23 cellular contexts compared by ENCODE assay signal in the genomic region with DNA sequence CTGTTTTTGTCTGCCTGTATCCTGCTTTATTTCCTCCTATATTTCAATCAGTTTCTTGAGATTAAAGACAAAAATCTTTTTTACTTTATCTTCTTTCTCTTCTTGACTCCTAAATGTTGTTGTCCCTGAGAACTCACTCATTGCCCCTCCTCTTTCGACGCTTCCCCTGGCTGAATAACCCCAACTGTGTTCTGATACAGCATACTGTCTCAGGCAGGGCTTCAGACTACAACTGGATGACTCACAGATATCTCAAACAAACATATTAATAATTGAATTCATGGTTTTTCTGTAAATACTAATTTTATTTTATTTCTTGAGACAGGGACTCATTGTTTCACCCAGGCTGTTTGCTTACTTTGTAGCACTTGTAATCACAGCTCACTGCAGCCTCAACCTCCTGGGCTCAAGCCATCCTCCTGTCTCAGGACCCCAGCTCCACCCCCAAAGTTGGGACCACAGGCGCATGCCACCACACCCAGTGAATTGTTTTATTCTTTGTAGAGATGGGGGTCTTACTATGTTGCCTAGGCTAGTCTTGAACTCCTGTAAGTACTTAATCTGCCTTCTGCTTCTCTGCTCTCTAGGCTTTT. TPM values are rescaled to one million over a fixed set of nuclear protein-coding genes. Genes with fewer than 3 reads are reported as not detected.
DNase-seq lines count a peak whose midpoint lies in the region; ATAC-seq, FAIRE-seq and TF ChIP-seq lines count a peak whose summit lies in the region.
"Had no signal": no experiment of that assay in that cellular context is flagged by ENCODE, and none has a peak within 500 bp of the region (broad histone marks: within the 10 kb centered on the region; RNA-seq: fewer than 3 reads in every experiment).

No MANE protein-coding gene starts in this region.

- H3K9me3 ChIP-seq in GM23248 (ENCODE audit: low read depth) (no peaks in the 10 kb centered on the region), K562 (replicated peaks; ENCODE audit: control insufficient read depth, insufficient read depth, low read depth, low read length) (no peaks in the 10 kb centered on the region), lower lobe of right lung (no peaks in the 10 kb centered on the region), SJCRH30 (replicated peaks) (no peaks in the 10 kb centered on the region)
- H3K9me3 ChIP-seq: BLaER1 treated with 17β-estradiol and CSF1 and Interleukin-3, amounts not matched to agents 10 nM and 100 nM; gastroesophageal sphincter had no signal

- no peaks in the 10 kb centered on the region for H3K9me1 ChIP-seq in K562 (ENCODE audit: control insufficient read depth, insufficient read depth, low read length)

- peak overlapping the region; percentile 20; the same call in 1 of the 2 replicates for H3K4me3 ChIP-seq in GM23248
- H3K4me3 ChIP-seq in K562 = no peak overlapping the region
- no peak overlapping the region for H3K4me3 ChIP-seq in fibroblast of mammary gland (ENCODE audit: control insufficient read depth, low read depth, low read length)
- no peak overlapping the region for H3K4me3 ChIP-seq in lower lobe of right lung
- no peak overlapping the region for H3K4me3 ChIP-seq in SJCRH30
- H3K4me3 ChIP-seq: BLaER1 treated with 17β-estradiol and CSF1 and Interleukin-3, amounts not matched to agents 10 nM and 100 nM; gastroesophageal sphincter; SK-N-MC had no signal

- H3K36me3 Mint-ChIP-seq in activated CD4-positive, alpha-beta T cell treated with anti-CD3 and anti-CD28 coated beads for 36 hours (ENCODE audit: low read depth) = no peaks in the 10 kb centered on the region
- H3K36me3 Mint-ChIP-seq: activated naive CD4-positive, alpha-beta T cell treated with anti-CD3 and anti-CD28 coated beads, Interleukin-2, amount 10 ng/mL, durations not matched to agents 7 days and 5 days had no signal

- H3K9me3 Mint-ChIP-seq in activated CD4-positive, alpha-beta T cell treated with anti-CD3 and anti-CD28 coated beads for 36 hours (ENCODE audit: low read depth) = no peaks in the 10 kb centered on the region
- H3K9me3 Mint-ChIP-seq: activated CD4-positive, alpha-beta T cell treated with anti-CD3 and anti-CD28 coated beads, Interleukin-2, amount 10 ng/mL, durations not matched to agents 24 days and 14 days; activated naive CD4-positive, alpha-beta T cell treated with anti-CD3 and anti-CD28 coated beads, Interleukin-2, amount 10 ng/mL, durations not matched to agents 7 days and 5 days; activated T-cell treated with anti-CD3 and anti-CD28 coated beads, Interleukin-2, amount 50 U/mL, for 72 hours had no signal

- intact Hi-C loops in K562 (cut with micrococcal nuclease) = loop anchor here (10.0 kb wide), 1 partner anchor 946 kb away; no protein-coding TSS in a partner anchor
- intact Hi-C loops in lower lobe of right lung (cut with DNase I) = no loop called here
- intact Hi-C loops in activated CD4-positive, alpha-beta T cell treated with anti-CD3 and anti-CD28 coated beads for 36 hours (cut with DNase I, micrococcal nuclease) = no loop called here

- no peaks in the 10 kb centered on the region for H3K9me2 ChIP-seq in GM23248 (ENCODE audit: insufficient read depth)

- H3K36me3 ChIP-seq in GM23248 (ENCODE audit: low read depth) (0 out of 2 replicates have a peak, but pooled peaks cover 5% of the 10 kb centered on the region), K562 (ENCODE audit: control insufficient read depth, insufficient read depth, low read length) (peaks cover 9% of the 10 kb centered on the region; the same call in 2 of the 3 replicates), lower lobe of right lung (peaks cover 23% of the 10 kb centered on the region), SJCRH30 (peaks cover 29% of the 10 kb centered on the region)

- peaks cover 4% of the 10 kb centered on the region for H3K4me1 Mint-ChIP-seq in activated CD4-positive, alpha-beta T cell treated with anti-CD3 and anti-CD28 coated beads for 36 hours
- H3K4me1 Mint-ChIP-seq: activated CD4-positive, alpha-beta T cell treated with anti-CD3 and anti-CD28 coated beads, Interleukin-2, amount 10 ng/mL, durations not matched to agents 24 days and 14 days; activated naive CD4-positive, alpha-beta T cell treated with anti-CD3 and anti-CD28 coated beads, Interleukin-2, amount 10 ng/mL, durations not matched to agents 7 days and 5 days had no signal

- H3K27ac ChIP-seq in GM23248 (peak overlapping the region; percentile 58), K562 (ENCODE audit: extremely low read depth, low read depth, low read length) (no peak overlapping the region), lower lobe of right lung (no peak overlapping the region), SJCRH30 (no peak overlapping the region)
- H3K27ac ChIP-seq: BLaER1 treated with 17β-estradiol and CSF1 and Interleukin-3, amounts not matched to agents 10 nM and 100 nM; gastroesophageal sphincter; SK-N-MC had no signal

- TF ChIP-seq CTCF in K562 (IDR thresholded peaks at IDR 0.05 in 2 of 3, conservative IDR thresholded peaks at IDR 0.05 in 1 of 3; ENCODE audit: insufficient read depth in 2 of 3, low read depth in 1 of 3, low read length in 3 of 3) = no peak
- no peak for TF ChIP-seq CTCF in fibroblast of mammary gland (conservative IDR thresholded peaks at IDR 0.05; ENCODE audit: control insufficient read depth, insufficient read depth, low read depth, low read length)
- TF ChIP-seq CTCF in lower lobe of right lung (IDR thresholded peaks at IDR 0.05) = no peak

- TF ChIP-seq EP300 in K562 (IDR thresholded peaks at IDR 0.05; ENCODE audit: low read length) = no peak

- H4K20me1 ChIP-seq in GM23248 (ENCODE audit: insufficient read depth) = no peaks in the 10 kb centered on the region
- H4K20me1 ChIP-seq in K562 (replicated peaks; ENCODE audit: control insufficient read depth, insufficient read depth, low read length) = 0 out of 2 replicates have a peak, but pooled peaks cover 3% of the 10 kb centered on the region

- BruUV-seq in K562 (replicated peaks; lab: Mats Ljungman, UMichigan) = no TSS peak

- H3K27ac Mint-ChIP-seq in activated CD4-positive, alpha-beta T cell treated with anti-CD3 and anti-CD28 coated beads for 36 hours = no peak overlapping the region
- H3K27ac Mint-ChIP-seq: activated CD4-positive, alpha-beta T cell treated with anti-CD3 and anti-CD28 coated beads, Interleukin-2, amount 10 ng/mL, durations not matched to agents 24 days and 14 days; activated naive CD4-positive, alpha-beta T cell treated with anti-CD3 and anti-CD28 coated beads, Interleukin-2, amount 10 ng/mL, durations not matched to agents 7 days and 5 days; activated T-cell treated with anti-CD3 and anti-CD28 coated beads, Interleukin-2, amount 50 U/mL, for 72 hours had no signal

- peak; percentile 50 for DNase-seq in GM23248
- no peak for DNase-seq in K562 (ENCODE audit: extremely low read depth in 1 of 4, low spot score in 3 of 4)
- peak; percentile 44 for DNase-seq in fibroblast of mammary gland (ENCODE audit: low read depth)
- DNase-seq in pons (ENCODE audit: low spot score) = peak; percentile 72
- DNase-seq in lower lobe of right lung = no peak
- no peak for DNase-seq in SJCRH30
- no peak for DNase-seq in activated CD4-positive, alpha-beta T cell treated with anti-CD3 and anti-CD28 coated beads for 36 hours
- DNase-seq: activated CD4-positive, alpha-beta T cell treated with anti-CD3 and anti-CD28 coated beads, Interleukin-2, amount 10 ng/mL, durations not matched to agents 24 days and 14 days; activated naive CD4-positive, alpha-beta T cell treated with anti-CD3 and anti-CD28 coated beads, Interleukin-2, amount 10 ng/mL, durations not matched to agents 7 days and 5 days; activated T-cell treated with anti-CD3 and anti-CD28 coated beads, Interleukin-2, amount 50 U/mL, for 72 hours; effector CD4-positive, alpha-beta T cell; left ventricle myocardium superior; NCI-H2081; NCI-H226; NCI-H748 treated with DMSO at 0.1 percent for 48 hours; RPMI8226 had no signal

- no peaks in the 10 kb centered on the region for H3K27me3 Mint-ChIP-seq in activated CD4-positive, alpha-beta T cell treated with anti-CD3 and anti-CD28 coated beads for 36 hours
- H3K27me3 Mint-ChIP-seq: activated CD4-positive, alpha-beta T cell treated with anti-CD3 and anti-CD28 coated beads, Interleukin-2, amount 10 ng/mL, durations not matched to agents 24 days and 14 days had no signal

- H3K9ac ChIP-seq in GM23248 (peak overlapping the region; percentile 13; the same call in 1 of the 2 replicates), K562 (ENCODE audit: insufficient read depth in 1 of 2, low read depth in 2 of 2, low read length in 2 of 2) (no peak overlapping the region)
- H3K9ac ChIP-seq: BLaER1 treated with 17β-estradiol and CSF1 and Interleukin-3, amounts not matched to agents 10 nM and 100 nM had no signal

- ATAC-seq in K562 (peak; percentile 27; the same call in 1 of the 3 replicates), lower lobe of right lung (no peak), HG03521 (IDR thresholded peaks at IDR 0.05; ENCODE audit: unreplicated experiment) (no peak)
- no peak for ATAC-seq in activated CD4-positive, alpha-beta T cell treated with anti-CD3 and anti-CD28 coated beads for 36 hours
- ATAC-seq: activated T-cell treated with anti-CD3 and anti-CD28 coated beads, Interleukin-2, amount 50 U/mL, for 72 hours; sciatic nerve had no signal

- CTCF ChIA-PET in K562 (lab: Yijun Ruan, JAX; ENCODE audit: low intra/inter-chr PET ratio) = no interaction called here
- CTCF ChIA-PET in activated CD4-positive, alpha-beta T cell treated with anti-CD3 and anti-CD28 coated beads for 36 hours (lab: Charles Lee) = no interaction called here

- peaks cover 89% of the 10 kb centered on the region for H3K79me2 ChIP-seq in GM23248 (ENCODE audit: insufficient read depth)
- H3K79me2 ChIP-seq in K562 (ENCODE audit: control insufficient read depth, insufficient read depth, low read length) = peaks cover 11% of the 10 kb centered on the region

- H2AFZ ChIP-seq in GM23248 (peak overlapping the region; percentile 54; the same call in 1 of the 2 replicates), K562 (ENCODE audit: low read depth, low read length) (no peak overlapping the region)

- peaks cover 5% of the 10 kb centered on the region; the same call in 1 of the 2 replicates for H3F3A ChIP-seq in GM23248 (ENCODE audit: insufficient read depth)

- no peak for TF ChIP-seq RAD21 in K562 (CRISPR knock-in tag; conservative IDR thresholded peaks at IDR 0.05 in 1 of 2, IDR thresholded peaks at IDR 0.05 in 1 of 2)

- POLR2A ChIA-PET in K562 (lab: Yijun Ruan, JAX) = interaction anchor here (0.7 to 2.8 kb wide), 3 partner anchors 9 to 90 kb away, joined by 3 to 20 read pairs (median 7); a partner anchor contains a TSS
- POLR2A ChIA-PET in activated CD4-positive, alpha-beta T cell treated with anti-CD3 and anti-CD28 coated beads for 36 hours (lab: Charles Lee) = no interaction called here

- H3K4me1 ChIP-seq in GM23248 (ENCODE audit: insufficient read depth) = peaks cover 16% of the 10 kb centered on the region
- peaks cover 0 to 5% of the 10 kb centered on the region in 2 experiments; a peak in 1 of 5 replicates for H3K4me1 ChIP-seq in K562 (replicated peaks in 1 of 2; ENCODE audit: control insufficient read depth in 2 of 2, insufficient read depth in 2 of 2, low read length in 2 of 2)
- peaks cover 12% of the 10 kb centered on the region for H3K4me1 ChIP-seq in lower lobe of right lung
- H3K4me1 ChIP-seq in SJCRH30 = peaks cover under 1% of the 10 kb centered on the region; the same call in 1 of the 2 replicates
- H3K4me1 ChIP-seq: BLaER1 treated with 17β-estradiol and CSF1 and Interleukin-3, amounts not matched to agents 10 nM and 100 nM had no signal

- no peak overlapping the region for H3K4me3 Mint-ChIP-seq in activated CD4-positive, alpha-beta T cell treated with anti-CD3 and anti-CD28 coated beads for 36 hours
- H3K4me3 Mint-ChIP-seq: activated CD4-positive, alpha-beta T cell treated with anti-CD3 and anti-CD28 coated beads, Interleukin-2, amount 10 ng/mL, durations not matched to agents 24 days and 14 days; activated naive CD4-positive, alpha-beta T cell treated with anti-CD3 and anti-CD28 coated beads, Interleukin-2, amount 10 ng/mL, durations not matched to agents 7 days and 5 days; activated T-cell treated with anti-CD3 and anti-CD28 coated beads, Interleukin-2, amount 50 U/mL, for 72 hours had no signal

- FAIRE-seq in K562 (lab: Jason Lieb, UNC) = no peak
- FAIRE-seq: islet of Langerhans, urothelium cell line had no signal

- H3K4me2 ChIP-seq in GM23248 (ENCODE audit: unreplicated experiment) (peak overlapping the region; percentile 49), K562 (ENCODE audit: insufficient read depth, low read length) (no peak overlapping the region)
- H3K4me2 ChIP-seq: BLaER1 treated with 17β-estradiol and CSF1 and Interleukin-3, amounts not matched to agents 10 nM and 100 nM had no signal

- 52 to 54% methylated on average over 3 of the region's 3 CpGs for WGBS in GM23248 (ENCODE audit: low coverage in 1 of 2, low lambda C conversion rate in 2 of 2, missing lambda C conversion rate in 2 of 2), 2 experiments
- WGBS in K562 (ENCODE audit: insufficient coverage, low coverage, missing lambda C conversion rate) = 63% methylated on average over 3 of the region's 3 CpGs

- no peak for TF ChIP-seq POLR2A in K562 (conservative IDR thresholded peaks at IDR 0.05)

- in situ Hi-C loops in GM23248 (cut with MboI) (no loop called here), K562 (cut with MboI) (no loop called here)

- no peaks in the 10 kb centered on the region for H3K27me3 ChIP-seq in GM23248 (replicated peaks; ENCODE audit: insufficient read depth)
- H3K27me3 ChIP-seq in K562 (ENCODE audit: control insufficient read depth in 2 of 2, insufficient read depth in 2 of 2, low read length in 2 of 2) = no peaks in the 10 kb centered on the region
- no peaks in the 10 kb centered on the region for H3K27me3 ChIP-seq in lower lobe of right lung (ENCODE audit: low read depth)
- no peaks in the 10 kb centered on the region for H3K27me3 ChIP-seq in SJCRH30
- H3K27me3 ChIP-seq: BLaER1 treated with 17β-estradiol and CSF1 and Interleukin-3, amounts not matched to agents 10 nM and 100 nM; gastroesophageal sphincter had no signal

RNA-seq across cellular contexts. Expression of a gene that starts 9.4 kb away (rescaled TPM):
- 233 and 250 TPM in 2 replicates for total RNA-seq in GM23248 (2014; rRNA removed; shearing (Covaris generic))
- 56.8 and 61.9 TPM in 2 replicates for polyA plus RNA-seq in GM23248 (2016; fragmentation: Nextera tagmentation; extraction: Ambion mirVana)
- total RNA-seq in K562 (2011; cell fraction: chromatin; rRNA removed; ENCODE audit: low replicate concordance) = 44.5 and 102 TPM in 2 replicates
- 19.5 and 40.0 TPM in 2 replicates for total RNA-seq in K562 (2011; cell fraction: nucleolus; rRNA removed)
- total RNA-seq in K562 (2011; cell fraction: nucleoplasm; rRNA removed) = 34.2 and 43.0 TPM in 2 replicates
- total RNA-seq in K562 (2014; rRNA removed) = 10.4 and 10.7 TPM in 2 replicates
- total RNA-seq in K562 (2014; rRNA removed; fragmentation: Illumina TruSeq; extraction: Trizol) = 17.6 and 18.4 TPM in 2 replicates
- total RNA-seq in K562 (2015; rRNA removed; fragmentation: Illumina TruSeq; extraction: Trizol) = 16.2 and 16.5 TPM in 2 replicates
- 15.5 and 17.7 TPM in 2 replicates for total RNA-seq in K562 (2021)
- polyA plus RNA-seq in K562 (2011; rRNA removed) = 16.2 and 16.3 TPM in 2 replicates
- 3.6 and 7.9 TPM in 2 replicates for polyA plus RNA-seq in K562 (2011; cell fraction: cytosol; rRNA removed)
- polyA plus RNA-seq in K562 (2011; cell fraction: nucleus; rRNA removed) = 29.1 and 37.9 TPM in 2 replicates
- polyA plus RNA-seq in K562 (2012) = 8.4 and 15.6 TPM in 2 replicates
- 8.5 and 10.3 TPM in 2 replicates for polyA plus RNA-seq in K562 (2014; fragmentation: Illumina TruSeq; extraction: Trizol)
- polyA plus RNA-seq in K562 (2014; fragmentation: Nextera tagmentation; extraction: Ambion mirVana) = 1 to 10 TPM; 3.7 to 4.6 TPM
- polyA plus RNA-seq in K562 (2014; rRNA removed) = 7.4 and 8.8 TPM in 2 replicates
- polyA minus RNA-seq in K562 (2011; rRNA and poly(A)+ RNA removed) = 32.1 and 40.9 TPM in 2 replicates
- 16.9 and 21.9 TPM in 2 replicates for polyA minus RNA-seq in K562 (2011; cell fraction: cytosol; rRNA and poly(A)+ RNA removed)
- 25.4 and 40.0 TPM in 2 replicates for polyA minus RNA-seq in K562 (2011; cell fraction: nucleus; rRNA and poly(A)+ RNA removed)
- 46.6 TPM for total RNA-seq in lower lobe of right lung
- 204 and 220 TPM in 2 replicates for total RNA-seq in SJCRH30 (2014; rRNA removed; shearing (Covaris generic))
- total RNA-seq in activated CD4-positive, alpha-beta T cell treated with anti-CD3 and anti-CD28 coated beads for 36 hours = 1 to 10 TPM; 5.1 to 6.0 TPM

Comparison
In these comparisons a context has a peak if more than half of its experiments do, and no peak if none do; other contexts are left out.
1. DNase-seq: peak in GM23248 (single experiment), fibroblast of mammary gland (single experiment) and pons (single experiment); none in K562 (0 of 4), lower lobe of right lung (single experiment), SJCRH30 (0 of 2) and activated CD4-positive, alpha-beta T cell treated with anti-CD3 and anti-CD28 coated beads for 36 hours (single experiment).